Comparison of ENCODE assay signal across 18 cellular contexts in genomic region chr10:491667-492424, GRCh38.
A peak's percentile ranks its signal among the peaks of the same experiment; 100 is the strongest.
DNase-seq lines count a peak whose midpoint lies in the region; ATAC-seq, FAIRE-seq and TF ChIP-seq lines count a peak whose summit lies in the region.
"Had no signal": no experiment of that assay in that cellular context is flagged by ENCODE, and none has a peak within 500 bp of the region (broad histone marks: within the 10 kb centered on the region; RNA-seq: fewer than 3 reads in every experiment).

No MANE protein-coding gene starts in this region.

- H2BK12ac ChIP-seq in neuronal stem cell (ENCODE audit: low read length) = no peak overlapping the region

- H3K4me1 Mint-ChIP-seq in glutamatergic neuron (ENCODE audit: low read depth, unreplicated experiment) (peaks cover 35% of the 10 kb centered on the region), T-helper 17 cell (peaks cover 2% of the 10 kb centered on the region)

- H3K27ac ChIP-seq in neuronal stem cell (replicated peaks; ENCODE audit: low read length) (no peak overlapping the region), tibial artery (peak overlapping the region; percentile 61 to 71), tibial nerve (peak overlapping the region in 2 of 4 donors; percentile 2 to 77), HepG2 (ENCODE audit: extremely low read length, insufficient read depth, low read length) (no peak overlapping the region)
- H3K27ac ChIP-seq: epithelial cell of prostate, pancreas had no signal

- peak overlapping the region; percentile 63 for H3K14ac ChIP-seq in neuronal stem cell (ENCODE audit: low read length)

- H3K79me2 ChIP-seq in HepG2 (ENCODE audit: insufficient read depth, low read length) = no peaks in the 10 kb centered on the region

- H3K9me3 Mint-ChIP-seq in glutamatergic neuron (ENCODE audit: unreplicated experiment) = peaks cover 12% of the 10 kb centered on the region

- H3K27me3 ChIP-seq in neuronal stem cell (ENCODE audit: control insufficient read depth in 3 of 3, insufficient read depth in 3 of 3, low read depth in 1 of 3, low read length in 3 of 3) (no peaks in the 10 kb centered on the region), tibial artery (no peaks in the 10 kb centered on the region), tibial nerve (no peaks in the 10 kb centered on the region), HepG2 (ENCODE audit: control insufficient read depth in 1 of 2, insufficient read depth in 2 of 2, low read length in 2 of 2) (no peaks in the 10 kb centered on the region)
- H3K27me3 ChIP-seq: pancreas had no signal

- DNase-seq in Right ventricle myocardium inferior (ENCODE audit: missing footprints) = peak; percentile 58
- no peak for DNase-seq in left ventricle myocardium superior
- no peak for DNase-seq in glutamatergic neuron
- DNase-seq in neuronal stem cell (ENCODE audit: low spot score) = no peak
- DNase-seq in tibial artery = peak in 1 of 2 donors; percentile 56
- no peak for DNase-seq in tibial nerve (ENCODE audit: low spot score in 2 of 2)
- DNase-seq in HepG2 (ENCODE audit: low spot score) = no peak
- DNase-seq in T-helper 17 cell = no peak
- DNase-seq: activated CD4-positive, alpha-beta T cell treated with anti-CD3 and anti-CD28 coated beads for 48 hours; cortex of kidney; DMS 273 treated with DMSO at 0.1 percent for 48 hours; Kasumi-1; NCI-H1105; NCI-H748 treated with DMSO at 0.1 percent for 48 hours; pancreas; stimulated activated CD4-positive, alpha-beta T cell treated with anti-CD3 and anti-CD28 coated beads, Interleukin-12 subunit alpha, Interleukin-12 subunit beta, amount 100 ng/mL, for 4 hours had no signal

- H3K9me3 ChIP-seq in neuronal stem cell (replicated peaks in 1 of 2; ENCODE audit: control insufficient read depth in 2 of 2, insufficient read depth in 1 of 2, low read depth in 1 of 2, low read length in 2 of 2) (no peaks in the 10 kb centered on the region), tibial artery (no peaks in the 10 kb centered on the region), tibial nerve (no peaks in the 10 kb centered on the region), HepG2 (ENCODE audit: low read length) (no peaks in the 10 kb centered on the region), T-helper 17 cell (ENCODE audit: control insufficient read depth, low read length, poor library complexity, severe bottlenecking) (no peaks in the 10 kb centered on the region)
- H3K9me3 ChIP-seq: pancreas had no signal

- intact Hi-C loops in Right ventricle myocardium inferior (cut with DNase I) (no loop called here), left ventricle myocardium superior (cut with micrococcal nuclease) (no loop called here), tibial artery (cut with DNase I; ENCODE audit: low total_unique reads) (no loop called here), HepG2 (cut with micrococcal nuclease; ENCODE audit: unreplicated experiment) (no loop called here)

- H3K36me3 Mint-ChIP-seq in glutamatergic neuron (ENCODE audit: unreplicated experiment) (peaks cover 17% of the 10 kb centered on the region), T-helper 17 cell (ENCODE audit: low read depth) (peaks cover 2% of the 10 kb centered on the region)

- BruUV-seq in HepG2 (replicated peaks; lab: Mats Ljungman, UMichigan) = no TSS peak

- peaks cover 7% of the 10 kb centered on the region for H3K79me1 ChIP-seq in neuronal stem cell (ENCODE audit: low read depth, low read length)

- no peak overlapping the region for H3K23ac ChIP-seq in neuronal stem cell (ENCODE audit: low read depth, low read length, poor library complexity)

- H3K27ac Mint-ChIP-seq in glutamatergic neuron (ENCODE audit: unreplicated experiment) = no peak overlapping the region
- no peak overlapping the region for H3K27ac Mint-ChIP-seq in T-helper 17 cell

- H3K4me1 ChIP-seq in neuronal stem cell (ENCODE audit: control insufficient read depth in 2 of 2, insufficient read depth in 1 of 2, low read depth in 1 of 2, low read length in 2 of 2) = peaks cover 9 to 25% of the 10 kb centered on the region in 2 donors
- H3K4me1 ChIP-seq in tibial artery = peaks cover 0 to 39% (median 15%) of the 10 kb centered on the region in 4 donors
- H3K4me1 ChIP-seq in tibial nerve = peaks cover 0 to 51% (median 15%) of the 10 kb centered on the region in 4 donors
- H3K4me1 ChIP-seq in HepG2 (ENCODE audit: insufficient read depth, low read length) = peaks cover 31% of the 10 kb centered on the region
- H3K4me1 ChIP-seq: pancreas had no signal

- FAIRE-seq in HepG2 (lab: Jason Lieb, UNC) = no peak
- FAIRE-seq: pancreas had no signal

- H3K36me3 ChIP-seq in neuronal stem cell (replicated peaks in 1 of 2; ENCODE audit: control insufficient read depth in 2 of 2, insufficient read depth in 2 of 2, low read length in 2 of 2) (peaks cover 0 to 2% of the 10 kb centered on the region in 2 donors), tibial artery (no peaks in the 10 kb centered on the region), tibial nerve (no peaks in the 10 kb centered on the region), HepG2 (replicated peaks in 1 of 2; ENCODE audit: control insufficient read depth in 1 of 2, insufficient read depth in 2 of 2, low read length in 2 of 2) (no peaks in the 10 kb centered on the region)
- H3K36me3 ChIP-seq: pancreas had no signal

- H3K27me3 Mint-ChIP-seq in glutamatergic neuron (ENCODE audit: unreplicated experiment) (peaks cover 14% of the 10 kb centered on the region), T-helper 17 cell (peaks cover 35% of the 10 kb centered on the region)

- H3K4me3 Mint-ChIP-seq in glutamatergic neuron (ENCODE audit: unreplicated experiment) (peak overlapping the region; percentile 1), T-helper 17 cell (no peak overlapping the region)

- H4K20me1 ChIP-seq in HepG2 (ENCODE audit: insufficient read depth, low read length) = no peaks in the 10 kb centered on the region

- no peak for ATAC-seq in Right ventricle myocardium inferior
- no peak for ATAC-seq in left ventricle myocardium superior
- no peak for ATAC-seq in HepG2
- no peak for ATAC-seq in T-helper 17 cell
- ATAC-seq: SK-N-SH treated with all-trans-retinoic acid at 6 μM for 48 hours had no signal

- no peak for TF ChIP-seq EP300 in tibial nerve (IDR thresholded peaks at IDR 0.05)
- no peak for TF ChIP-seq EP300 in HepG2 (IDR thresholded peaks at IDR 0.05; ENCODE audit: low read depth in 2 of 2, low read length in 2 of 2)
- no peak for TF ChIP-seq EP300 in HepG2 (CRISPR knock-in tag; IDR thresholded peaks at IDR 0.05; ENCODE audit: borderline replicate concordance)

- H3K9ac ChIP-seq in neuronal stem cell (ENCODE audit: low read depth, low read length, poor library complexity) = no peak overlapping the region
- H3K9ac ChIP-seq in HepG2 (ENCODE audit: insufficient read depth, low read depth, low read length) = no peak overlapping the region

- H3K4me3 ChIP-seq in neuronal stem cell (ENCODE audit: low read length in 2 of 2) (no peak overlapping the region), tibial artery (no peak overlapping the region), tibial nerve (no peak overlapping the region), HepG2 (replicated peaks in 1 of 3; ENCODE audit: insufficient read depth in 1 of 3, low read depth in 2 of 3, low read length in 3 of 3) (no peak overlapping the region)
- H3K4me3 ChIP-seq: pancreas had no signal

- peak overlapping the region; percentile 29 for H2BK120ac ChIP-seq in neuronal stem cell (ENCODE audit: low read depth, low read length)

- H2AK5ac ChIP-seq in neuronal stem cell (ENCODE audit: low read depth, low read length) = peak overlapping the region; percentile 27

- TF ChIP-seq CTCF in glutamatergic neuron (IDR thresholded peaks at IDR 0.05; ENCODE audit: partially characterized antibody, unreplicated experiment) (no peak), tibial artery (IDR thresholded peaks at IDR 0.05) (no peak), tibial nerve (IDR thresholded peaks at IDR 0.05) (no peak), HepG2 (CRISPR knock-in tag; IDR thresholded peaks at IDR 0.05) (no peak)

- POLR2A ChIA-PET in HepG2 (lab: Yijun Ruan, JAX) = no interaction called here

- TF ChIP-seq POLR2A in tibial nerve (IDR thresholded peaks at IDR 0.05) (no peak), HepG2 (IDR thresholded peaks at IDR 0.05; ENCODE audit: insufficient read depth in 1 of 2, low read depth in 2 of 2, low read length in 2 of 2) (no peak)

- H3K4me2 ChIP-seq in neuronal stem cell (ENCODE audit: insufficient read depth, low read length, poor library complexity, severe bottlenecking) (no peak overlapping the region), HepG2 (ENCODE audit: low read depth, low read length) (no peak overlapping the region)

- no CpG with 5 or more reads among the region's 16 CpGs for WGBS in neuronal stem cell (ENCODE audit: extremely low coverage in 2 of 2, insufficient read length in 2 of 2, insufficient replicate concordance in 1 of 2), 2 donors
- 84 to 85% methylated on average over 16 of the region's 16 CpGs for WGBS in tibial nerve, 2 donors
- WGBS in HepG2 (ENCODE audit: low lambda C conversion rate) = 94% methylated on average over 14 of the region's 16 CpGs

- in situ Hi-C loops in HepG2 (cut with HindIII; ENCODE audit: extremely low pct_ligation_motif_present, low pct_unique_long_range_greater_than_20kb) = no loop called here

- H4K8ac ChIP-seq in neuronal stem cell (ENCODE audit: low read depth, low read length) = no peak overlapping the region

- CTCF ChIA-PET in HepG2 (lab: Yijun Ruan, JAX; ENCODE audit: low intra/inter-chr PET ratio, low total read pairs) = no interaction called here

- H2AFZ ChIP-seq in neuronal stem cell (ENCODE audit: low read length) = no peak overlapping the region
- no peak overlapping the region for H2AFZ ChIP-seq in HepG2 (ENCODE audit: low read length)

- no peak overlapping the region for H4K91ac ChIP-seq in neuronal stem cell (ENCODE audit: low read depth, low read length, poor library complexity)

- H3K18ac ChIP-seq in neuronal stem cell (ENCODE audit: low read length) = peak overlapping the region; percentile 54

- no peak for TF ChIP-seq RAD21 in HepG2 (CRISPR knock-in tag; IDR thresholded peaks at IDR 0.05)

- H2BK15ac ChIP-seq in neuronal stem cell (ENCODE audit: low read length) = no peak overlapping the region

- no peak overlapping the region for H3K4ac ChIP-seq in neuronal stem cell (ENCODE audit: low read length)

- no peak overlapping the region for H2BK5ac ChIP-seq in neuronal stem cell (ENCODE audit: low read length)

TF ChIP-seq in HepG2, 621 proteins besides CTCF, POLR2A, EP300 and RAD21 (continues in another document):
- TF ChIP-seq NCOA5 (CRISPR knock-in tag; IDR thresholded peaks at IDR 0.05) = no peak
- TF ChIP-seq ZFX (CRISPR knock-in tag; IDR thresholded peaks at IDR 0.05; ENCODE audit: low read depth) = no peak
- TF ChIP-seq ZNF672 (CRISPR knock-in tag; IDR thresholded peaks at IDR 0.05) = no peak
- no peak for TF ChIP-seq SYNCRIP (IDR thresholded peaks at IDR 0.05; ENCODE audit: insufficient read depth, low read depth, low read length)
- TF ChIP-seq ZNF121 (CRISPR knock-in tag; IDR thresholded peaks at IDR 0.05) = no peak
- TF ChIP-seq XBP1 (CRISPR knock-in tag; IDR thresholded peaks at IDR 0.05) = no peak
- TF ChIP-seq SKI (IDR thresholded peaks at IDR 0.05; ENCODE audit: partially characterized antibody) = no peak
- no peak for TF ChIP-seq NFE2L1 (CRISPR knock-in tag; IDR thresholded peaks at IDR 0.05; ENCODE audit: borderline replicate concordance)
- TF ChIP-seq ELF3 (CRISPR knock-in tag; IDR thresholded peaks at IDR 0.05) = no peak

Comparison
In these comparisons a context has a peak if more than half of its experiments do, and no peak if none do; other contexts are left out.
1. H3K27ac ChIP-seq: peak in tibial artery (2 of 2); none in neuronal stem cell (single experiment) and HepG2 (single experiment).